In genomic region chr1:183571678-183572268, GRCh38 we compare ENCODE assay signal across 20 cellular contexts. TPM values are rescaled to one million over a fixed set of nuclear protein-coding genes. Genes with fewer than 3 reads are reported as not detected.
DNase-seq lines count a peak whose midpoint lies in the region; ATAC-seq and TF ChIP-seq lines count a peak whose summit lies in the region.
"Had no signal": no experiment of that assay in that cellular context is flagged by ENCODE, and none has a peak within 500 bp of the region (broad histone marks: within the 10 kb centered on the region; RNA-seq: fewer than 3 reads in every experiment).

No MANE protein-coding gene starts in this region.

- no peak overlapping the region for H3K4me3 Mint-ChIP-seq in chondrocyte (ENCODE audit: unreplicated experiment)
- no peak overlapping the region for H3K4me3 Mint-ChIP-seq in T-cell
- H3K4me3 Mint-ChIP-seq: activated naive CD8-positive, alpha-beta T cell treated with anti-CD3 and anti-CD28 coated beads, Interleukin-2, amount 50 U/mL, for 24 hours; activated T-cell treated with anti-CD3 and anti-CD28 coated beads, Interleukin-2, amount 50 U/mL, for 4 hours; CD8-positive, alpha-beta memory T cell had no signal

- H3K27ac Mint-ChIP-seq in chondrocyte (ENCODE audit: unreplicated experiment) (peak overlapping the region; percentile 88), T-cell (no peak overlapping the region)
- H3K27ac Mint-ChIP-seq: activated naive CD8-positive, alpha-beta T cell treated with anti-CD3 and anti-CD28 coated beads, Interleukin-2, amount 50 U/mL, for 24 hours; CD8-positive, alpha-beta memory T cell had no signal

- ATAC-seq in GM18498 (IDR thresholded peaks at IDR 0.05; ENCODE audit: unreplicated experiment) = no peak
- ATAC-seq in HG03280 (IDR thresholded peaks at IDR 0.05; ENCODE audit: unreplicated experiment) = no peak
- ATAC-seq in T-cell (replicated peaks in 1 of 4) = no peak
- ATAC-seq in HG02759 (IDR thresholded peaks at IDR 0.05; ENCODE audit: unreplicated experiment) = no peak
- ATAC-seq: activated naive CD8-positive, alpha-beta T cell treated with anti-CD3 and anti-CD28 coated beads, Interleukin-2, amount 50 U/mL, for 24 hours; activated T-cell treated with anti-CD3 and anti-CD28 coated beads, Interleukin-2, amount 50 U/mL, for 4 hours; left colon; psoas muscle; Right ventricle myocardium inferior had no signal

- CTCF ChIA-PET in T-cell (lab: Charles Lee) = interaction anchor here in 1 of 2 donors (0.5 kb wide), 1 partner anchor 737 kb away, joined by 3 read pairs; no protein-coding TSS in a partner anchor

- peaks cover 54% of the 10 kb centered on the region for H3K4me1 Mint-ChIP-seq in chondrocyte (ENCODE audit: low read depth)
- H3K4me1 Mint-ChIP-seq in T-cell = peaks cover 7 to 14% (median 9%) of the 10 kb centered on the region in 3 donors

- H3K9me3 Mint-ChIP-seq in chondrocyte (ENCODE audit: low read depth) = no peaks in the 10 kb centered on the region
- no peaks in the 10 kb centered on the region for H3K9me3 Mint-ChIP-seq in T-cell
- H3K9me3 Mint-ChIP-seq: activated naive CD8-positive, alpha-beta T cell treated with anti-CD3 and anti-CD28 coated beads, Interleukin-2, amount 50 U/mL, for 24 hours; activated T-cell treated with anti-CD3 and anti-CD28 coated beads, Interleukin-2, amount 50 U/mL, for 4 hours; CD8-positive, alpha-beta memory T cell had no signal

- TF ChIP-seq CTCF in chondrocyte (IDR thresholded peaks at IDR 0.05) = no peak

- DNase-seq in A172 (ENCODE audit: low spot score) (peak; percentile 36), HS-27A (ENCODE audit: low read depth) (peak; percentile 23), chondrocyte (ENCODE audit: low spot score) (no peak), iris pigment epithelial cell (ENCODE audit: low read depth) (peak; percentile 17), T-cell (no peak)
- DNase-seq: activated CD4-positive, alpha-beta T cell treated with anti-CD3 and anti-CD28 coated beads for 48 hours; activated naive CD8-positive, alpha-beta T cell treated with anti-CD3 and anti-CD28 coated beads, Interleukin-2, amount 50 U/mL, for 24 hours; activated T-cell treated with anti-CD3 and anti-CD28 coated beads, Interleukin-2, amount 50 U/mL, for 4 hours; CD8-positive, alpha-beta memory T cell; KG1; left colon; NCI-H146; psoas muscle; small intestine; stimulated activated CD4-positive, alpha-beta T cell treated with anti-CD3 and anti-CD28 coated beads, Interleukin-1b, Interleukin-23, amount 100 ng/mL, for 48 hours had no signal

- H3K27me3 Mint-ChIP-seq in chondrocyte (ENCODE audit: low read depth) = no peaks in the 10 kb centered on the region
- no peaks in the 10 kb centered on the region for H3K27me3 Mint-ChIP-seq in T-cell
- H3K27me3 Mint-ChIP-seq: activated naive CD8-positive, alpha-beta T cell treated with anti-CD3 and anti-CD28 coated beads, Interleukin-2, amount 50 U/mL, for 24 hours had no signal

- POLR2A ChIA-PET in T-cell (lab: Charles Lee) = no interaction called here

- H3K36me3 Mint-ChIP-seq in chondrocyte (ENCODE audit: low read depth) (no peaks in the 10 kb centered on the region), T-cell (no peaks in the 10 kb centered on the region)

RNA-seq across cellular contexts. Expression of gene NCF2, which starts 18.5 kb away (rescaled TPM):
- total RNA-seq in A172 (2014; rRNA removed; shearing (Covaris generic)) = 2.7 and 5.8 TPM in 2 replicates
- total RNA-seq in chondrocyte = 1.2 to 3.2 TPM (median 2.7 TPM) in 3 replicates
- total RNA-seq in T-cell = 1 to 10 TPM; 2.9 to 8.7 (median 4.0) TPM
- total RNA-seq: G401 had no signal

Comparison
In these comparisons a context has a peak if more than half of its experiments do, and no peak if none do; other contexts are left out.
1. DNase-seq: peak in A172 (single experiment), HS-27A (single experiment) and iris pigment epithelial cell (single experiment); none in chondrocyte (single experiment) and T-cell (0 of 34).